Comparison of ENCODE assay signal across 27 cellular contexts in the genomic region with DNA sequence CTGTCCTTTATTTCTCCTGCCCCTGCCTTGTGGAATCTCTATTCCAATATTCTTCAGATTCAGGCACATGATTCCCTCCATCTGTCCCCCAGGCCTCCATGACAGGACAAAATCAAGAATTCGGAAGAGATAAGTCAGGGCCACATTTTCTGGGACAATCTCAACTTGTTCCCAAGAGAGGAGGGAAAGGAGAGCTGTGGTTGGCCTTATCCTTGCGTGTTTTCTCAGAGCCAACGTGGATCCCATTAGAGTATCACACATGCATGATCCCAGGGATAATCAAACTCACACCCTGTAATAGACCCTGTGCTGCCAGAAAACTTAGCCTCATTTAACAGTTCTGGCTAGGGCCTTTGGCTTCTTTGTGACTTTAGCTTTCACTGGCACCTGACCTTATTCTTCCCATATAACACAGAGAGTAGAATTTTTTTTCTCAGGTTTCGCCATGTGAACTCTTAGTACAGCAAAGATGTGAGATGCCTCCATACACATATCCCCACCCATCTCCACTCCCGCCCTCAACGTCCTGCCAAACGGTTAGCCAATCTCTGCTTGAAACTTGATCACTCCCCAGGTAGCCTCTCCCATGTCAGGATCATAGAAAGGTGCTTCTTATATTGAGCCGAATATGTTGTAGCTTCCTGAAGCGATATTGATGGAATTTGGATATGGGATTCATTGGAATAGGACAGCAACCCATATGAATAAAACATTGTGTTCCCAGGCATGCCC. TPM values are rescaled to one million over a fixed set of nuclear protein-coding genes. Genes with fewer than 3 reads are reported as not detected.
"Had no signal": no experiment of that assay in that cellular context is flagged by ENCODE, and none has a peak within 500 bp of the region (broad histone marks: within the 10 kb centered on the region; RNA-seq: fewer than 3 reads in every experiment).

No MANE protein-coding gene starts in this region.

- H3K9me3 ChIP-seq: heart right ventricle, right lobe of liver, testis, uterus had no signal

- H3K4me2 ChIP-seq: smooth muscle cell had no signal

- H3K9me3 Mint-ChIP-seq: activated CD4-positive, alpha-beta memory T cell treated with anti-CD3 and anti-CD28 coated beads, Interleukin-2, amount 10 ng/mL, durations not matched to agents 7 days and 5 days; activated CD4-positive, alpha-beta T cell treated with anti-CD3 and anti-CD28 coated beads, Interleukin-2, amount 10 ng/mL, durations not matched to agents 24 days and 14 days; mesothelial cell of epicardium; neural crest cell; stimulated activated naive B cell treated with anti-CD40 and anti-IgM and Interleukin-4, amounts not matched to agents 10 μg/mL and 1 μg/mL and 100 μg/mL, for 72 hours; T-cell; T-helper 2 cell treated with Interferon-gamma antibody and Interleukin-4, amounts not matched to agents 5 μg/mL and 100 μg/mL, for 36 hours had no signal

- H3K4me1 ChIP-seq: uterus had no signal

- H3K36me3 Mint-ChIP-seq: activated naive CD8-positive, alpha-beta T cell; mesothelial cell of epicardium; stimulated activated naive B cell treated with anti-CD40 and anti-IgM and Interleukin-4, amounts not matched to agents 10 μg/mL and 1 μg/mL and 100 μg/mL, for 72 hours; T-cell had no signal

- H3K36me3 ChIP-seq: heart right ventricle, right lobe of liver, uterus had no signal

- H3K4me3 ChIP-seq: coronary artery, heart right ventricle, right lobe of liver, smooth muscle cell, testis, uterus had no signal

- ATAC-seq: activated CD4-positive, CD25-positive, alpha-beta regulatory T cell treated with anti-CD3 and anti-CD28 coated beads, Interleukin-2, amount 50 U/mL, for 24 hours; heart right ventricle; left lobe of liver; right lobe of liver; stimulated activated naive B cell treated with anti-CD40 and anti-IgM and Interleukin-4, amounts not matched to agents 10 μg/mL and 1 μg/mL and 100 μg/mL, for 72 hours; T-cell had no signal

- H3K27me3 Mint-ChIP-seq: activated naive CD8-positive, alpha-beta T cell had no signal

- H3K27ac ChIP-seq: coronary artery, heart right ventricle, right lobe of liver, testis, uterus, VCaP had no signal

- H3K4me3 Mint-ChIP-seq: activated CD4-positive, alpha-beta memory T cell treated with anti-CD3 and anti-CD28 coated beads, Interleukin-2, amount 10 ng/mL, durations not matched to agents 7 days and 5 days; activated CD4-positive, alpha-beta T cell treated with anti-CD3 and anti-CD28 coated beads, Interleukin-2, amount 10 ng/mL, durations not matched to agents 24 days and 14 days; activated naive CD8-positive, alpha-beta T cell; mesothelial cell of epicardium; neural crest cell; stimulated activated naive B cell treated with anti-CD40 and anti-IgM and Interleukin-4, amounts not matched to agents 10 μg/mL and 1 μg/mL and 100 μg/mL, for 72 hours; T-cell; T-helper 2 cell treated with Interferon-gamma antibody and Interleukin-4, amounts not matched to agents 5 μg/mL and 100 μg/mL, for 36 hours had no signal

- DNase-seq: activated CD4-positive, alpha-beta memory T cell treated with anti-CD3 and anti-CD28 coated beads, Interleukin-2, amount 10 ng/mL, durations not matched to agents 7 days and 5 days; activated CD4-positive, alpha-beta T cell treated with anti-CD3 and anti-CD28 coated beads, Interleukin-2, amount 10 ng/mL, durations not matched to agents 24 days and 14 days; activated gamma-delta T cell treated with Interleukin-2 at 50 U/mL for 16 hours; activated T-cell treated with anti-CD3 and anti-CD28 coated beads for 4 hours; foreskin fibroblast; heart right ventricle; kidney; occipital lobe; right lobe of liver; stimulated activated CD4-positive, alpha-beta T cell treated with anti-CD3 and anti-CD28 coated beads, Interleukin-15, amount 100 ng/mL, for 24 hours; stimulated activated CD8-positive, alpha-beta memory T cell treated with anti-CD3 and anti-CD28 coated beads, Interleukin-4, amount 100 ng/mL, for 48 hours; stimulated activated naive B cell treated with anti-CD40 and anti-IgM and Interleukin-4, amounts not matched to agents 10 μg/mL and 1 μg/mL and 100 μg/mL, for 72 hours; T-cell; testis; uterus had no signal

- H3K27ac Mint-ChIP-seq: activated CD4-positive, alpha-beta memory T cell treated with anti-CD3 and anti-CD28 coated beads, Interleukin-2, amount 10 ng/mL, durations not matched to agents 7 days and 5 days; activated CD4-positive, alpha-beta T cell treated with anti-CD3 and anti-CD28 coated beads, Interleukin-2, amount 10 ng/mL, durations not matched to agents 24 days and 14 days; activated naive CD8-positive, alpha-beta T cell; mesothelial cell of epicardium; stimulated activated naive B cell treated with anti-CD40 and anti-IgM and Interleukin-4, amounts not matched to agents 10 μg/mL and 1 μg/mL and 100 μg/mL, for 72 hours; T-helper 2 cell treated with Interferon-gamma antibody and Interleukin-4, amounts not matched to agents 5 μg/mL and 100 μg/mL, for 36 hours had no signal

- H3K27me3 ChIP-seq: right lobe of liver, testis, uterus had no signal

RNA-seq across cellular contexts. Expression of a gene that starts 6.7 kb away (rescaled TPM):
- total RNA-seq: activated CD4-positive, alpha-beta T cell treated with anti-CD3 and anti-CD28 coated beads, Interleukin-2, amount 10 ng/mL, durations not matched to agents 24 days and 14 days; bronchial epithelial cell; fibroblast of lung; heart right ventricle; kidney; left lobe of liver; lung microvascular endothelial cell; mesothelial cell of epicardium; neural crest cell; right lobe of liver; testis had no signal
- polyA plus RNA-seq: fibroblast of lung, heart right ventricle had no signal

RNA-seq across cellular contexts. Expression of a gene that starts 16.4 kb away (rescaled TPM):
- total RNA-seq: activated CD4-positive, alpha-beta memory T cell treated with anti-CD3 and anti-CD28 coated beads, Interleukin-2, amount 10 ng/mL, durations not matched to agents 7 days and 5 days; activated CD4-positive, alpha-beta T cell treated with anti-CD3 and anti-CD28 coated beads, Interleukin-2, amount 10 ng/mL, durations not matched to agents 24 days and 14 days; bronchial epithelial cell; fibroblast of lung; kidney; left lobe of liver; lung microvascular endothelial cell; mesothelial cell of epicardium; neural crest cell; occipital lobe; right lobe of liver; T-cell; uterus had no signal
- polyA plus RNA-seq: fibroblast of lung, heart right ventricle, smooth muscle cell had no signal

RNA-seq across cellular contexts. Expression of a gene that starts 34.9 kb away (rescaled TPM):
- total RNA-seq: activated CD4-positive, alpha-beta memory T cell treated with anti-CD3 and anti-CD28 coated beads, Interleukin-2, amount 10 ng/mL, durations not matched to agents 7 days and 5 days; activated CD4-positive, alpha-beta T cell treated with anti-CD3 and anti-CD28 coated beads, Interleukin-2, amount 10 ng/mL, durations not matched to agents 24 days and 14 days; bronchial epithelial cell; fibroblast of lung; heart right ventricle; kidney; left lobe of liver; lung microvascular endothelial cell; mesothelial cell of epicardium; neural crest cell; occipital lobe; right lobe of liver; smooth muscle cell; testis; uterus had no signal
- polyA plus RNA-seq: fibroblast of lung, heart right ventricle, smooth muscle cell had no signal
